8 cellular contexts compared by ENCODE assay signal in genomic region chr14:73785834-73786631, GRCh38.
DNase-seq lines count a peak whose midpoint lies in the region; ATAC-seq and TF ChIP-seq lines count a peak whose summit lies in the region.

No MANE protein-coding gene starts in this region.

- H3K27ac ChIP-seq in DND-41 (ENCODE audit: low read length), result peak overlapping the region; percentile 91
- H3K27ac ChIP-seq in foreskin keratinocyte, result peak overlapping the region; percentile 28
- no peak overlapping the region for H3K27ac ChIP-seq in neural progenitor cell
- peak overlapping the region; percentile 99 for H3K27ac ChIP-seq in transverse colon

- H3K4me3 ChIP-seq in DND-41 (ENCODE audit: low read depth in 1 of 2, low read length in 2 of 2), result peak overlapping the region; percentile 77 to 85
- H3K4me3 ChIP-seq in neural progenitor cell, result peak overlapping the region; percentile 61
- H3K4me3 ChIP-seq in transverse colon, result peak overlapping the region; percentile 41 to 89 (median 76)

- peak overlapping the region; percentile 94 for H3K9ac ChIP-seq in DND-41 (ENCODE audit: low read depth, low read length)
- H3K9ac ChIP-seq in neural progenitor cell, result no peak overlapping the region

- in situ Hi-C loops in transverse colon (cut with MboI; ENCODE audit: low pct_ligation_motif_present in 1 of 4, low pct_unique_long_range_greater_than_20kb in 1 of 4, low sequenced_read_pairs in 3 of 4), result no loop called here

- peak; percentile 22 for TF ChIP-seq CTCF in DND-41 (IDR thresholded peaks at IDR 0.05; ENCODE audit: borderline replicate concordance, extremely low read depth, low read length, poor library complexity, severe bottlenecking)
- peak; percentile 24 for TF ChIP-seq CTCF in foreskin keratinocyte (conservative IDR thresholded peaks at IDR 0.05)
- no peak for TF ChIP-seq CTCF in neural progenitor cell (IDR thresholded peaks at IDR 0.05)
- TF ChIP-seq CTCF in transverse colon (IDR thresholded peaks at IDR 0.05), result peak; percentile 28 to 89 (median 37)

- H3K4me3 Mint-ChIP-seq in neural progenitor cell, result peak overlapping the region; percentile 94

- peak overlapping the region; percentile 87 for H3K27ac Mint-ChIP-seq in neural progenitor cell

- peak; percentile 46 for TF ChIP-seq EP300 in transverse colon (IDR thresholded peaks at IDR 0.05; ENCODE audit: low read depth)

- H3K36me3 ChIP-seq in DND-41 (ENCODE audit: insufficient read depth, low read length) (no peaks in the 10 kb centered on the region), neural progenitor cell (no peaks in the 10 kb centered on the region), transverse colon (no peaks in the 10 kb centered on the region)

- DNase-seq in DND-41 (peak; percentile 74), RPMI8226 (peak; percentile 81), foreskin keratinocyte (peak; percentile 60 to 80), neural progenitor cell (ENCODE audit: low spot score) (peak; percentile 69), transverse colon (peak; percentile 89)
- DNase-seq in activated gamma-delta T cell treated with anti-CD3 and anti-CD28 coated beads, Interleukin-2, amount 50 U/mL, for 16 hours (ENCODE audit: low read depth), result peak; percentile 42

- TF ChIP-seq POLR2A in transverse colon (IDR thresholded peaks at IDR 0.05), result peak; percentile 94

- H3K4me1 Mint-ChIP-seq in neural progenitor cell, result peaks cover 73% of the 10 kb centered on the region

- H3K9me3 ChIP-seq in DND-41 (ENCODE audit: insufficient read depth, low read length, severe bottlenecking) (no peaks in the 10 kb centered on the region), neural progenitor cell (ENCODE audit: low read depth) (no peaks in the 10 kb centered on the region), transverse colon (no peaks in the 10 kb centered on the region)

- peaks cover 22% of the 10 kb centered on the region; the same call in 1 of the 2 replicates for H4K20me1 ChIP-seq in DND-41 (ENCODE audit: insufficient read depth, low read length)
- H4K20me1 ChIP-seq in neural progenitor cell (ENCODE audit: low read depth), result peaks cover 60% of the 10 kb centered on the region

- H3K27me3 Mint-ChIP-seq in neural progenitor cell (ENCODE audit: insufficient read depth, low read depth), result peaks cover 11% of the 10 kb centered on the region

- H3K9me3 Mint-ChIP-seq in neural progenitor cell, result no peaks in the 10 kb centered on the region

- peaks cover 65% of the 10 kb centered on the region for H3K79me2 ChIP-seq in DND-41 (ENCODE audit: insufficient read depth, low read length)
- H3K79me2 ChIP-seq in neural progenitor cell (ENCODE audit: low read depth), result no peaks in the 10 kb centered on the region

- 0% methylated on average over 35 of the region's 35 CpGs; no CpG with 5 or more reads in 1 of the 2 donors for WGBS in transverse colon (ENCODE audit: low coverage in 1 of 2), 2 donors

- H3K36me3 Mint-ChIP-seq in neural progenitor cell, result no peaks in the 10 kb centered on the region

- intact Hi-C loops in transverse colon (cut with DNase I; ENCODE audit: low total_unique reads), result loop anchor here (1.0 to 5.0 kb wide), 2 partner anchors 27 to 44 kb away; no protein-coding TSS in a partner anchor

- H3K4me2 ChIP-seq in DND-41 (ENCODE audit: insufficient read depth, low read length), result peak overlapping the region; percentile 89
- H3K4me2 ChIP-seq in neural progenitor cell, result peak overlapping the region; percentile 89

- H3K4me1 ChIP-seq in DND-41 (ENCODE audit: insufficient read depth, low read length), result peaks cover 40% of the 10 kb centered on the region
- peaks cover 37% of the 10 kb centered on the region for H3K4me1 ChIP-seq in foreskin keratinocyte
- peaks cover 43% of the 10 kb centered on the region for H3K4me1 ChIP-seq in neural progenitor cell
- H3K4me1 ChIP-seq in transverse colon, result peaks cover 54 to 79% (median 66%) of the 10 kb centered on the region in 4 donors

- no peaks in the 10 kb centered on the region for H3K27me3 ChIP-seq in DND-41 (ENCODE audit: insufficient read depth, low read length, poor library complexity)
- no peaks in the 10 kb centered on the region for H3K27me3 ChIP-seq in foreskin keratinocyte
- peaks cover 100% of the 10 kb centered on the region for H3K27me3 ChIP-seq in neural progenitor cell
- H3K27me3 ChIP-seq in transverse colon, result no peaks in the 10 kb centered on the region

- H2AFZ ChIP-seq in DND-41 (ENCODE audit: low read depth, low read length) (peak overlapping the region; percentile 95), neural progenitor cell (replicated peaks) (peak overlapping the region; percentile 68)

- peak; percentile 81 for ATAC-seq in DND-41 (ENCODE audit: insufficient read depth, low read depth)
- ATAC-seq in HG03097 (IDR thresholded peaks at IDR 0.05; ENCODE audit: low FRiP score, unreplicated experiment), result peak; percentile 34
- peak; percentile 63 for ATAC-seq in foreskin keratinocyte
- ATAC-seq in GM19463 (IDR thresholded peaks at IDR 0.05; ENCODE audit: unreplicated experiment), result no peak

- peaks cover 42% of the 10 kb centered on the region for H3F3A ChIP-seq in neural progenitor cell (ENCODE audit: low read depth)
